ENCODE assay signal across 10 cellular contexts in genomic region chr7:22675917-22676343, GRCh38. TPM values are rescaled to one million over a fixed set of nuclear protein-coding genes. Genes with fewer than 3 reads are reported as not detected.
DNase-seq lines count a peak whose midpoint lies in the region; ATAC-seq and TF ChIP-seq lines count a peak whose summit lies in the region.
"Had no signal": no experiment of that assay in that cellular context is flagged by ENCODE, and none has a peak within 500 bp of the region (broad histone marks: within the 10 kb centered on the region; RNA-seq: fewer than 3 reads in every experiment).

No MANE protein-coding gene starts in this region.

- intact Hi-C loops in PC-3 (cut with micrococcal nuclease): no loop called here
- intact Hi-C loops in naive thymus-derived CD4-positive, alpha-beta T cell (cut with micrococcal nuclease): loop anchor here (1.0 to 10.0 kb wide), 9 partner anchors 13 to 1896 kb away; partner anchors contain the start of genes IL6 (in 2 of the 2), HYCC1 (in 1 of the 2), PALS2 (in 1 of the 2) and SP4 (in 1 of the 2)

- H3K9me3 Mint-ChIP-seq in naive thymus-derived CD4-positive, alpha-beta T cell: peaks cover 0 to 8% (median 3%) of the 10 kb centered on the region in 11 donors
- peaks cover 18% of the 10 kb centered on the region for H3K9me3 Mint-ChIP-seq in nephron progenitor cell

- no TSS peak for BruUV-seq in PC-3 (replicated peaks; lab: Mats Ljungman, UMichigan)

- ATAC-seq in PC-3 (no peak), GM21786 (IDR thresholded peaks at IDR 0.05; ENCODE audit: unreplicated experiment) (no peak), GM21723 (IDR thresholded peaks at IDR 0.05; ENCODE audit: unreplicated experiment) (no peak)
- peak; percentile 88 for ATAC-seq in naive thymus-derived CD4-positive, alpha-beta T cell

- no peaks in the 10 kb centered on the region for H3K79me2 ChIP-seq in PC-3 (ENCODE audit: low read length)

- H3K4me3 ChIP-seq in PC-3 (ENCODE audit: low read length): no peak overlapping the region
- H3K4me3 ChIP-seq in naive thymus-derived CD4-positive, alpha-beta T cell (ENCODE audit: low read length): no peak overlapping the region
- H3K4me3 ChIP-seq: uterus had no signal

- H3K4me3 Mint-ChIP-seq in naive thymus-derived CD4-positive, alpha-beta T cell: peak overlapping the region in 9 of 10 donors; percentile 57 to 76 (median 66)
- H3K4me3 Mint-ChIP-seq in nephron progenitor cell: no peak overlapping the region

- H3K27ac ChIP-seq in PC-3 (ENCODE audit: low read length) (peak overlapping the region; percentile 43), RWPE1 (no peak overlapping the region)
- no peak overlapping the region for H3K27ac ChIP-seq in naive thymus-derived CD4-positive, alpha-beta T cell (ENCODE audit: low read depth, low read length)
- H3K27ac ChIP-seq: HL-60 had no signal

- H2AFZ ChIP-seq in PC-3 (ENCODE audit: low read length): no peak overlapping the region

- no peaks in the 10 kb centered on the region for H3K36me3 ChIP-seq in PC-3 (ENCODE audit: low read depth, low read length)
- no peaks in the 10 kb centered on the region for H3K36me3 ChIP-seq in naive thymus-derived CD4-positive, alpha-beta T cell (ENCODE audit: control insufficient read depth in 2 of 3, insufficient read depth in 3 of 3, low read length in 3 of 3)
- H3K36me3 ChIP-seq: uterus had no signal

- peaks cover 47% of the 10 kb centered on the region for H3K4me1 ChIP-seq in PC-3 (ENCODE audit: insufficient read depth, low read length)
- H3K4me1 ChIP-seq in naive thymus-derived CD4-positive, alpha-beta T cell (ENCODE audit: control insufficient read depth in 2 of 2, insufficient read depth in 2 of 2, low read length in 2 of 2): peaks cover 18 to 74% of the 10 kb centered on the region in 2 donors
- H3K4me1 ChIP-seq: uterus had no signal

- peak overlapping the region; percentile 9 to 89 (median 82) for H3K27ac Mint-ChIP-seq in naive thymus-derived CD4-positive, alpha-beta T cell
- H3K27ac Mint-ChIP-seq in nephron progenitor cell: no peak overlapping the region

- POLR2A ChIA-PET in PC-3 (lab: Charles Lee; ENCODE audit: unreplicated experiment): interaction anchor here (1.0 kb wide), 1 partner anchor 20 kb away, joined by 3 read pairs; no protein-coding TSS in a partner anchor
- POLR2A ChIA-PET in naive thymus-derived CD4-positive, alpha-beta T cell (lab: Charles Lee): interaction anchor here (0.7 to 1.2 kb wide), 4 partner anchors 11 to 128 kb away, joined by 3 to 4 read pairs (median 3); no protein-coding TSS in a partner anchor
- POLR2A ChIA-PET in RWPE1 (lab: Yijun Ruan, JAX; ENCODE audit: low non-redundant PET): no interaction called here

- no peak overlapping the region for H3K4me2 ChIP-seq in PC-3 (ENCODE audit: low read length)

- CTCF ChIA-PET in PC-3 (lab: Charles Lee): interaction anchor here (0.6 to 0.8 kb wide), 3 partner anchors 51 to 222 kb away, joined by 3 read pairs; partner anchors contain the start of gene IL6
- CTCF ChIA-PET in naive thymus-derived CD4-positive, alpha-beta T cell (lab: Charles Lee): interaction anchor here (0.6 to 1.5 kb wide), 7 partner anchors 11 to 379 kb away, joined by 3 to 10 read pairs (median 3); no protein-coding TSS in a partner anchor
- CTCF ChIA-PET in RWPE1 (lab: Yijun Ruan, JAX): no interaction called here

- DNase-seq in Daoy (ENCODE audit: low read depth) (peak; percentile 77), PC-3 (no peak), RWPE1 (ENCODE audit: low spot score) (no peak), nephron progenitor cell (no peak)
- peak; percentile 3 for DNase-seq in activated naive CD8-positive, alpha-beta T cell treated with anti-CD3 and anti-CD28 coated beads, Interleukin-2, amount 50 U/mL, for 16 hours (ENCODE audit: low read depth, low spot score)
- DNase-seq in naive thymus-derived CD4-positive, alpha-beta T cell: peak in 8 of 9 donors; percentile 40 to 85 (median 72)
- DNase-seq: uterus had no signal

- H3K9ac ChIP-seq in PC-3 (ENCODE audit: low read length): peak overlapping the region; percentile 3; the same call in 1 of the 2 replicates

- no peaks in the 10 kb centered on the region for H3K27me3 ChIP-seq in PC-3 (ENCODE audit: low read length)
- no peaks in the 10 kb centered on the region for H3K27me3 ChIP-seq in naive thymus-derived CD4-positive, alpha-beta T cell (ENCODE audit: control insufficient read depth in 2 of 2, insufficient read depth in 2 of 2, low read length in 2 of 2)
- H3K27me3 ChIP-seq: uterus had no signal

- H3K4me1 Mint-ChIP-seq in naive thymus-derived CD4-positive, alpha-beta T cell: peaks cover 60 to 94% (median 87%) of the 10 kb centered on the region in 7 donors
- H3K4me1 Mint-ChIP-seq in nephron progenitor cell: peaks cover 28% of the 10 kb centered on the region

- TF ChIP-seq CTCF in PC-3 (conservative IDR thresholded peaks at IDR 0.05; ENCODE audit: low read depth, low read length): no peak
- no peak for TF ChIP-seq CTCF in RWPE1 (conservative IDR thresholded peaks at IDR 0.05; ENCODE audit: low read depth)
- no peak for TF ChIP-seq CTCF in nephron progenitor cell (IDR thresholded peaks at IDR 0.05)

- no peaks in the 10 kb centered on the region for H4K20me1 ChIP-seq in PC-3 (ENCODE audit: low read length)

- peaks cover 0 to 3% (median 0%) of the 10 kb centered on the region in 5 donors for H3K27me3 Mint-ChIP-seq in naive thymus-derived CD4-positive, alpha-beta T cell
- peaks cover 3% of the 10 kb centered on the region for H3K27me3 Mint-ChIP-seq in nephron progenitor cell (ENCODE audit: low read depth, poor library complexity)

- H3F3A ChIP-seq in PC-3 (ENCODE audit: low read length, unreplicated experiment): peaks cover 14% of the 10 kb centered on the region

- no peaks in the 10 kb centered on the region for H3K9me3 ChIP-seq in PC-3 (ENCODE audit: low read length)
- H3K9me3 ChIP-seq in naive thymus-derived CD4-positive, alpha-beta T cell (ENCODE audit: control insufficient read depth in 2 of 3, low read length in 3 of 3): no peaks in the 10 kb centered on the region
- H3K9me3 ChIP-seq: uterus had no signal

- H3K9me2 ChIP-seq in PC-3 (replicated peaks; ENCODE audit: low read length): no peaks in the 10 kb centered on the region

- peaks cover 0 to 29% (median 4%) of the 10 kb centered on the region in 5 donors for H3K36me3 Mint-ChIP-seq in naive thymus-derived CD4-positive, alpha-beta T cell
- peaks cover 12% of the 10 kb centered on the region for H3K36me3 Mint-ChIP-seq in nephron progenitor cell (ENCODE audit: low read depth)

RNA-seq across cellular contexts. Expression of gene IL6, which starts 51.1 kb away (rescaled TPM):
- total RNA-seq in Daoy (2014; rRNA removed; shearing (Covaris generic)): 74.2 and 77.6 TPM in 2 replicates
- 110 and 113 TPM in 2 replicates for total RNA-seq in PC-3 (2014; rRNA removed)
- total RNA-seq in naive thymus-derived CD4-positive, alpha-beta T cell: 1 to 10 TPM in 2 of 5 experiments, under 1 TPM in 1, not detected in 2; 0.64 to 3.0 (median 1.0) TPM
- under 1 TPM in 1 of 2 donors, not detected in 1; 0.73 TPM for polyA plus RNA-seq in naive thymus-derived CD4-positive, alpha-beta T cell

Comparison
In these comparisons a context has a peak if more than half of its experiments do, and no peak if none do; other contexts are left out.
1. DNase-seq: peak in Daoy (single experiment), activated naive CD8-positive, alpha-beta T cell treated with anti-CD3 and anti-CD28 coated beads, Interleukin-2, amount 50 U/mL, for 16 hours (single experiment) and naive thymus-derived CD4-positive, alpha-beta T cell (8 of 9); none in PC-3 (single experiment), RWPE1 (single experiment) and nephron progenitor cell (single experiment).
2. RNA of gene IL6, which starts 51.1 kb away (total RNA-seq): 110 to 113 TPM in PC-3 and 74.2 to 77.6 TPM in Daoy; 0.64 to 3.0 TPM in naive thymus-derived CD4-positive, alpha-beta T cell; every median in the first group is over 10 times any median in the second.